1 cellular context compared by ENCODE assay signal in genomic region chr2:68135448-68136320, GRCh38.
TF ChIP-seq lines count a peak whose summit lies in the region.

No MANE protein-coding gene starts in this region.

TF ChIP-seq in K562, 482 proteins besides CTCF, POLR2A, EP300 and RAD21 (continued from another document and continues in another):
- TF ChIP-seq TSHZ1 (CRISPR knock-in tag; IDR thresholded peaks at IDR 0.05) (no peak), EZH2 (IDR thresholded peaks at IDR 0.05; ENCODE audit: borderline replicate concordance, low read depth, low read length) (peak; percentile 41; the same call in 1 of the 2 replicates), SMARCA4 (IDR thresholded peaks at IDR 0.05) (peak; percentile 99), ZBTB11 (CRISPR knock-in tag; IDR thresholded peaks at IDR 0.05) (peak in 1 of 3 experiments; percentile 87; a peak in 2 of 6 replicates), HDAC1 (IDR thresholded peaks at IDR 0.05) (peak; percentile 93 to 98), NCOR1 (IDR thresholded peaks at IDR 0.05) (peak; percentile 99), BRD9 (IDR thresholded peaks at IDR 0.05; ENCODE audit: low read depth, partially characterized antibody) (peak; percentile 87), MBD2 (IDR thresholded peaks at IDR 0.05; ENCODE audit: borderline replicate concordance, low read depth) (peak; percentile 65; the same call in 1 of the 2 replicates), BRD4 (IDR thresholded peaks at IDR 0.05) (no peak), RAD51 (IDR thresholded peaks at IDR 0.05; ENCODE audit: borderline replicate concordance, low read depth) (no peak; the same call in 1 of the 2 replicates), ELK3 (CRISPR knock-in tag; IDR thresholded peaks at IDR 0.05) (no peak), HDAC8 (tag; IDR thresholded peaks at IDR 0.05) (no peak), IRF9 (tag; IDR thresholded peaks at IDR 0.05) (peak; percentile 24; the same call in 1 of the 2 replicates), GABPB1 (CRISPR knock-in tag; IDR thresholded peaks at IDR 0.05) (no peak), PBX2 (CRISPR knock-in tag; IDR thresholded peaks at IDR 0.05; ENCODE audit: low read depth) (no peak), PBX2 (tag; conservative IDR thresholded peaks at IDR 0.05; ENCODE audit: low read depth) (peak; percentile 85), NCOA2 (IDR thresholded peaks at IDR 0.05; ENCODE audit: partially characterized antibody in 2 of 2) (peak; percentile 71 to 83), ZFX (CRISPR knock-in tag; IDR thresholded peaks at IDR 0.05) (no peak), ZBED1 (IDR thresholded peaks at IDR 0.05) (peak; percentile 87; the same call in 1 of the 2 replicates), GATAD2A (IDR thresholded peaks at IDR 0.05) (peak; percentile 85; the same call in 1 of the 2 replicates), PKNOX1 (IDR thresholded peaks at IDR 0.05) (peak; percentile 92), SOX6 (IDR thresholded peaks at IDR 0.05) (peak; percentile 99), ZNF175 (CRISPR knock-in tag; IDR thresholded peaks at IDR 0.05; ENCODE audit: low read depth) (peak; percentile 91), TARDBP (IDR thresholded peaks at IDR 0.05) (peak; percentile 91; the same call in 1 of the 2 replicates), CCNT2 (IDR thresholded peaks at IDR 0.05; ENCODE audit: borderline replicate concordance, extremely low read depth, insufficient read length, low read depth, low read length) (peak; percentile 89), BCOR (IDR thresholded peaks at IDR 0.05) (peak; percentile 93), ELF4 (CRISPR knock-in tag; IDR thresholded peaks at IDR 0.05) (peak; percentile 87), KDM1A (IDR thresholded peaks at IDR 0.05) (peak; percentile 99 to 100), ATF7 (IDR thresholded peaks at IDR 0.05) (peak; percentile 76), ATF6 (CRISPR knock-in tag; IDR thresholded peaks at IDR 0.05) (0 out of 2 replicates have a peak, but pooled peaks have one; percentile 33), PRDM10 (IDR thresholded peaks at IDR 0.05; ENCODE audit: partially characterized antibody) (peak; percentile 19), FIP1L1 (IDR thresholded peaks at IDR 0.05; ENCODE audit: low read depth, low read length, poor library complexity, severe bottlenecking) (no peak), ZNF324 (CRISPR knock-in tag; IDR thresholded peaks at IDR 0.05) (no peak), MYC (IDR thresholded peaks at IDR 0.05; ENCODE audit: low read depth, low read length) (peak; percentile 51; the same call in 1 of the 2 replicates), MYC (CRISPR knock-in tag; IDR thresholded peaks at IDR 0.05; ENCODE audit: borderline replicate concordance, low read depth) (no peak), NFIC (IDR thresholded peaks at IDR 0.05) (peak; percentile 94), MTA2 (IDR thresholded peaks at IDR 0.05; ENCODE audit: low read depth) (peak; percentile 99), TCF7 (IDR thresholded peaks at IDR 0.05; ENCODE audit: borderline replicate concordance) (peak; percentile 82; the same call in 1 of the 2 replicates), GATA2 (CRISPR knock-in tag; IDR thresholded peaks at IDR 0.05) (peak; percentile 96), XRCC5 (IDR thresholded peaks at IDR 0.05; ENCODE audit: low read depth, low read length) (no peak), ZBTB33 (CRISPR knock-in tag; IDR thresholded peaks at IDR 0.05) (peak; percentile 23; the same call in 1 of the 2 replicates), HLTF (IDR thresholded peaks at IDR 0.05) (peak; percentile 88)
